In the genomic region with DNA sequence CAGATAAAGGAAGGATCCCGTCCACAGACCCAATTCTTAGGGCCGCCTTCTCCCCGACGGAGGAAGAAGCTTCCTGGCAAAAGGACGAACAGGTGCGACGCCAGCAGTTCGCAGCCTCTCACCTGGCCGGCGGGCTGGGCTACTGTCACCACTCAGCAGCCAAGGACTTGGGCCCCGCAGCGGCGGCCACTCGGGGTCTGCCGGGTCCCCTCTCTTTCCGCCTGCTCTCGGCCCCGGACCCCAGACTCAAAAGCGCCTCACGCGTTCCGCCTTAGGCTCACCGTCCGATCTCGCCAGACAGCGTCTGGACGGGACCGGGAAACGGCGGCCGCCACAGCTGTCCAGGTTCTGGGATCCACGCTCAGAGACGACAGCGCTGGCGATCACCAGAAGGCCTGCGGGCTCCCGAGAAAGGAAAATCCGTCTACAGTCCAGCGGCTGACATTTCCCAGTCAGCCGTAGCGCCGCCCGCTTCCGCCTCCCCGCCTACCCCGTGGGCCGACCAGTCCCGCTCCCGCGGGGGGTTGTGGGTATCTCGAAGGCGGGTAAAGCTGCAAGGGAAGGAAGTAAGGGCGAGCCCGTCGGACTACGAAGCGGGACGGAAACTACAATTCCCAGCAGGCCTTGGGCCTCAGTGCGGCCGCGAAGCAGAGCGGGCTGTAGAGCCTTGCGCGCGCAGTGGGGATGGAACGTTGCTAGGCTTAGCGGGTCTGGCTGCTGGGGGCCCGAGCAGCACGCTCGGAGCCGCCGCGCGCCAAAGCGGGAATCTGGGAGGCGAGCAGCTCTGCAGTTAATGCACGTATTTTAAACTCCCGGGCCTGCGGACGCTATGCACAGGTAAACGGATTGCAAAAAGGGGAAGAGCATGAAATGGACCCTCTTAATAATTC, we compare ENCODE assay signal across 8 cellular contexts.
A peak's percentile ranks its signal among the peaks of the same experiment; 100 is the strongest.
DNase-seq lines count a peak whose midpoint lies in the region; ATAC-seq, FAIRE-seq and TF ChIP-seq lines count a peak whose summit lies in the region.

A gene (minus strand): TSS at position 454 of the 890 bp plus-strand sequence. CDS start 8,538 bp downstream, outside the sequence.
A gene (plus strand): TSS at position 678 of the 890 bp plus-strand sequence. CDS start 152 bp downstream, at position 830.

- TF ChIP-seq CTCF in AG09309 (IDR thresholded peaks at IDR 0.05; ENCODE audit: control insufficient read depth, insufficient read depth, low read depth, low read length, missing control alignments) = no peak

- peak; percentile 97 for ATAC-seq in GM19025 (IDR thresholded peaks at IDR 0.05; ENCODE audit: low read depth, unreplicated experiment)
- peak; percentile 99 for ATAC-seq in HG03342 (IDR thresholded peaks at IDR 0.05; ENCODE audit: unreplicated experiment)

- peak; percentile 77 for FAIRE-seq in islet of Langerhans (lab: Jason Lieb, UNC)

- DNase-seq in AG09309 (ENCODE audit: low read depth) = peak; percentile 87
- DNase-seq in NCI-H446 (lab: John Stamatoyannopoulos, UW) = peak; percentile 99 to 100
- peak; percentile 98 for DNase-seq in activated CD4-positive, CD25-positive, alpha-beta regulatory T cell treated with anti-CD3 and anti-CD28 coated beads, Interleukin-2, amount 50 U/mL, for 16 hours (ENCODE audit: low read depth, low spot score)
- DNase-seq in cerebellar cortex (ENCODE audit: low spot score) = peak; percentile 99
- DNase-seq in stimulated activated CD4-positive, alpha-beta T cell treated with anti-CD3 and anti-CD28 coated beads, Interleukin-12 subunit alpha, Interleukin-12 subunit beta, amount 100 ng/mL, for 4 hours = peak; percentile 94

- peak within 1 kb of the TSS; percentile 96 for H3K4me3 ChIP-seq in AG09309 (ENCODE audit: control insufficient read depth, low read depth, low read length)

Comparison
In these comparisons a context has a peak if more than half of its experiments do, and no peak if none do; other contexts are left out.
1. Peak in every context shown above with its lines: DNase-seq, ATAC-seq and H3K4me3 ChIP-seq.